23 cellular contexts compared by ENCODE assay signal in genomic region chr1:109020693-109021092, GRCh38.
"Had no signal": no experiment of that assay in that cellular context is flagged by ENCODE, and none has a peak within 500 bp of the region (broad histone marks: within the 10 kb centered on the region; RNA-seq: fewer than 3 reads in every experiment).

No MANE protein-coding gene starts in this region.

- DNase-seq: dermis blood vessel endothelial cell; effector memory CD8-positive, alpha-beta T cell; erythroblast; gastrocnemius medialis; heart left ventricle; left cardiac atrium; left lung; mesenchymal stem cell; midbrain; naive thymus-derived CD8-positive, alpha-beta T cell; nephron progenitor cell; nucleus accumbens; ovary; stimulated activated CD4-positive, alpha-beta T cell treated with anti-CD3 and anti-CD28 coated beads, Interleukin-12 subunit alpha, Interleukin-12 subunit beta, amount 100 ng/mL, for 4 hours; stimulated activated CD4-positive, alpha-beta T cell treated with anti-CD3 and anti-CD28 coated beads, Interleukin-1b, Interleukin-23, amount 100 ng/mL, for 48 hours; stimulated activated CD4-positive, alpha-beta T cell treated with anti-CD3 and anti-CD28 coated beads, Interleukin-4, amount 100 ng/mL, for 1 hour; stimulated activated CD8-positive, alpha-beta memory T cell treated with anti-CD3 and anti-CD28 coated beads, Interleukin-4, amount 100 ng/mL, for 48 hours; stimulated activated naive CD4-positive, alpha-beta T cell; stimulated activated naive CD8-positive, alpha-beta T cell treated with anti-CD3 and anti-CD28 coated beads, Interleukin-15, amount 100 ng/mL, for 72 hours; testis; tibial artery had no signal

- H3K27ac ChIP-seq: coronary artery, gastrocnemius medialis, heart left ventricle, hepatocyte, left lung, ovary, testis, tibial artery had no signal
